22 cellular contexts compared by ENCODE assay signal in the genomic region with DNA sequence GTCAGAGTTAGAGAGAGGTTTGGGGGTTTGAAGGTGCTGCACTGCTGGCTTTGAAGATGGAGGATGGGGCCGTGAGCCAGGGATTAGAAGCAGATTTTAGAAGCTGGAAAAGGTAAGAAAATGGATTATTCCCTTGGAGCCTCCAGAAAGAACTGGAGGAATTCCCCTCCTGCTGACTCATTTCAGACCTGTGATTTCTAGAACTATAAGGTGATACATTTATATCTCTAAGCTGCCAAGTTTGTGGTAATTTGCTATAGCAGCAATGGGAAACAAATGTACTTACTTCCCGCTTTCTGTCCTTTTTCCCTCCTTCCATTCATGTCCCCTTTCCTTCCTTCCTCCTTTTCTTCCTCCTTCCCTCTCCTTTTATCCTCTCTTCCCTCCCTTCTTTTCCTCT.
"Had no signal": no experiment of that assay in that cellular context is flagged by ENCODE, and none has a peak within 500 bp of the region (broad histone marks: within the 10 kb centered on the region; RNA-seq: fewer than 3 reads in every experiment).

No MANE protein-coding gene starts in this region.

- H3K9me3 Mint-ChIP-seq: dendritic cell treated with granulocyte-macrophage colony-stimulating factor and Interleukin-4, amounts not matched to agents 40 ng/mL and 50 ng/mL, for 4 days; effector memory CD8-positive, alpha-beta T cell; nephron progenitor cell had no signal

- H3K36me3 Mint-ChIP-seq: naive B cell had no signal

- H3K79me2 ChIP-seq: parathyroid adenoma had no signal

- H3K27me3 ChIP-seq: stomach, transverse colon had no signal

- H3K27ac ChIP-seq: gastroesophageal sphincter, lower lobe of right lung, parathyroid adenoma, stomach, thoracic aorta, transverse colon had no signal

- H3K36me3 ChIP-seq: gastroesophageal sphincter, left ventricle myocardium inferior, lower lobe of right lung, stomach, thoracic aorta, transverse colon had no signal

- FAIRE-seq: colon had no signal

- H3K9ac ChIP-seq: parathyroid adenoma had no signal

- H2AFZ ChIP-seq: parathyroid adenoma had no signal

- DNase-seq: cerebellar nuclear complex; effector memory CD8-positive, alpha-beta T cell; erythroblast; glutamatergic neuron; islet precursor cell; left cardiac atrium; left ventricle myocardium inferior; lower lobe of right lung; mesenchymal stem cell; midbrain; naive B cell; nephron progenitor cell; stimulated activated CD4-positive, alpha-beta T cell treated with anti-CD3 and anti-CD28 coated beads, Interleukin-2, amount 100 ng/mL, for 24 hours; stimulated activated naive CD4-positive, alpha-beta T cell; stomach; substantia nigra; transverse colon had no signal

- H3K4me1 ChIP-seq: gastroesophageal sphincter, left ventricle myocardium inferior, lower lobe of right lung, parathyroid adenoma, transverse colon had no signal

- H3K4me3 ChIP-seq: gastroesophageal sphincter, left ventricle myocardium inferior, lower lobe of right lung, stomach, thoracic aorta, transverse colon had no signal

- H3K4me3 Mint-ChIP-seq: dendritic cell treated with granulocyte-macrophage colony-stimulating factor and Interleukin-4, amounts not matched to agents 40 ng/mL and 50 ng/mL, for 4 days; effector memory CD8-positive, alpha-beta T cell; nephron progenitor cell had no signal

- H3K27ac Mint-ChIP-seq: dendritic cell treated with granulocyte-macrophage colony-stimulating factor and Interleukin-4, amounts not matched to agents 40 ng/mL and 50 ng/mL, for 4 days; effector memory CD8-positive, alpha-beta T cell; nephron progenitor cell had no signal

- H3K9me3 ChIP-seq: gastroesophageal sphincter, left ventricle myocardium inferior, lower lobe of right lung, stomach, thoracic aorta, transverse colon had no signal
